ENCODE assay signal across 8 cellular contexts in genomic region chr9:21357479-21358290, GRCh38. TPM values are rescaled to one million over a fixed set of nuclear protein-coding genes. Genes with fewer than 3 reads are reported as not detected.
DNase-seq lines count a peak whose midpoint lies in the region; ATAC-seq lines count a peak whose summit lies in the region.

No MANE protein-coding gene starts in this region.

- DNase-seq in KBM-7 (peak; percentile 51), mesenchymal stem cell (peak; percentile 57), DMS53 treated with DMSO at 0.1 percent for 48 hours (lab: John Stamatoyannopoulos, UW; ENCODE audit: unreplicated experiment) (no peak), T1000 (lab: John Stamatoyannopoulos, UW) (no peak), head of caudate nucleus (no peak), NCI-H2107 treated with DMSO at 0.1 percent for 48 hours (lab: John Stamatoyannopoulos, UW; ENCODE audit: unreplicated experiment) (no peak)

- no peak overlapping the region for H3K23ac ChIP-seq in mesenchymal stem cell (ENCODE audit: low read length in 2 of 2)

- H2AK5ac ChIP-seq in mesenchymal stem cell (ENCODE audit: low read length, severe bottlenecking) = no peak overlapping the region

- peak overlapping the region in 1 of 2 experiments; percentile 7 for H3K4me3 ChIP-seq in mesenchymal stem cell (ENCODE audit: insufficient read depth in 1 of 2, low read depth in 1 of 2, low read length in 2 of 2)

- no peak overlapping the region for H4K91ac ChIP-seq in mesenchymal stem cell (ENCODE audit: low read length)

- no peak overlapping the region for H2BK12ac ChIP-seq in mesenchymal stem cell (ENCODE audit: low read length in 2 of 2)

- no peaks in the 10 kb centered on the region for H3K9me3 ChIP-seq in mesenchymal stem cell (ENCODE audit: control insufficient read depth, low read length)

- peaks cover 0 to under 1% of the 10 kb centered on the region in 2 experiments for H3K27me3 ChIP-seq in mesenchymal stem cell (ENCODE audit: control insufficient read depth in 1 of 2, insufficient read depth in 1 of 2, low read length in 2 of 2)

- no peak overlapping the region for H3K27ac ChIP-seq in mesenchymal stem cell (ENCODE audit: low read length, poor library complexity, severe bottlenecking)

- H2BK15ac ChIP-seq in mesenchymal stem cell (ENCODE audit: low read depth, poor library complexity, severe bottlenecking) = no peak overlapping the region

- H3K9ac ChIP-seq in mesenchymal stem cell (ENCODE audit: low read length) = peak overlapping the region; percentile 45

- H3K18ac ChIP-seq in mesenchymal stem cell (ENCODE audit: low read depth in 1 of 2, low read length in 2 of 2) = peak overlapping the region in 1 of 2 experiments; percentile 21

- no peak overlapping the region for H2BK5ac ChIP-seq in mesenchymal stem cell (ENCODE audit: low read depth, low read length, poor library complexity, severe bottlenecking)

- no peaks in the 10 kb centered on the region for H3K4me1 ChIP-seq in mesenchymal stem cell (ENCODE audit: control insufficient read depth, insufficient read depth, low read depth, low read length)

- no peak overlapping the region for H3K4me2 ChIP-seq in mesenchymal stem cell (ENCODE audit: low read length, poor library complexity, severe bottlenecking)

- ATAC-seq in GM18508 (IDR thresholded peaks at IDR 0.05; ENCODE audit: insufficient read depth, unreplicated experiment) (peak; percentile 94), GM21717 (IDR thresholded peaks at IDR 0.05; ENCODE audit: unreplicated experiment) (peak; percentile 87)

- in situ Hi-C loops in KBM-7 (cut with MboI; ENCODE audit: low pct_unique_long_range_greater_than_20kb, low sequenced_read_pairs) = no loop called here

- H2BK120ac ChIP-seq in mesenchymal stem cell (ENCODE audit: low read depth, low read length) = no peak overlapping the region

- H3K36me3 ChIP-seq in mesenchymal stem cell (ENCODE audit: control insufficient read depth in 1 of 2, insufficient read depth in 2 of 2, low read depth in 1 of 2, low read length in 2 of 2) = no peaks in the 10 kb centered on the region

- H3K79me1 ChIP-seq in mesenchymal stem cell (replicated peaks; ENCODE audit: low read length, poor library complexity, severe bottlenecking) = no peaks in the 10 kb centered on the region

- no peak overlapping the region for H2AFZ ChIP-seq in mesenchymal stem cell (ENCODE audit: low read depth, low read length)

- H3K4ac ChIP-seq in mesenchymal stem cell (ENCODE audit: low read depth in 1 of 2, low read length in 2 of 2) = no peak overlapping the region

- no peak overlapping the region for H3K14ac ChIP-seq in mesenchymal stem cell (ENCODE audit: low read length in 2 of 2)

- intact Hi-C loops in head of caudate nucleus (cut with DNase I) = no loop called here

- WGBS in mesenchymal stem cell = 63% methylated on average over 7 of the region's 7 CpGs

- H4K8ac ChIP-seq in mesenchymal stem cell (ENCODE audit: low read length) = no peak overlapping the region

RNA-seq across cellular contexts. Expression of gene IFNA6, which starts 7.0 kb away (rescaled TPM):
- not detected for polyA plus RNA-seq in mesenchymal stem cell (2013, experiment 1 of 2)
- not detected for polyA plus RNA-seq in mesenchymal stem cell (2013, experiment 2 of 2)

RNA-seq across cellular contexts. Expression of gene IFNA13, which starts 10.2 kb away (rescaled TPM):
- polyA plus RNA-seq in mesenchymal stem cell (2013, experiment 1 of 2) = not detected
- polyA plus RNA-seq in mesenchymal stem cell (2013, experiment 2 of 2) = not detected

RNA-seq across cellular contexts. Expression of gene KLHL9, which starts 22.5 kb away (rescaled TPM):
- polyA plus RNA-seq in mesenchymal stem cell (2013, experiment 1 of 2) = 17.9 TPM
- 18.0 TPM for polyA plus RNA-seq in mesenchymal stem cell (2013, experiment 2 of 2)

RNA-seq across cellular contexts. Expression of gene IFNA2, which starts 27.5 kb away (rescaled TPM):
- not detected for polyA plus RNA-seq in mesenchymal stem cell (2013, experiment 1 of 2)
- not detected for polyA plus RNA-seq in mesenchymal stem cell (2013, experiment 2 of 2)

RNA-seq across cellular contexts. Expression of gene IFNA8, which starts 51.2 kb away (rescaled TPM):
- polyA plus RNA-seq in mesenchymal stem cell (2013, experiment 1 of 2) = not detected
- not detected for polyA plus RNA-seq in mesenchymal stem cell (2013, experiment 2 of 2)

Comparison
In these comparisons a context has a peak if more than half of its experiments do, and no peak if none do; other contexts are left out.
1. DNase-seq: peak in KBM-7 (single experiment) and mesenchymal stem cell (single experiment); none in DMS53 treated with DMSO at 0.1 percent for 48 hours (single experiment), T1000 (single experiment), head of caudate nucleus (0 of 42) and NCI-H2107 treated with DMSO at 0.1 percent for 48 hours (single experiment).